In the genomic region with DNA sequence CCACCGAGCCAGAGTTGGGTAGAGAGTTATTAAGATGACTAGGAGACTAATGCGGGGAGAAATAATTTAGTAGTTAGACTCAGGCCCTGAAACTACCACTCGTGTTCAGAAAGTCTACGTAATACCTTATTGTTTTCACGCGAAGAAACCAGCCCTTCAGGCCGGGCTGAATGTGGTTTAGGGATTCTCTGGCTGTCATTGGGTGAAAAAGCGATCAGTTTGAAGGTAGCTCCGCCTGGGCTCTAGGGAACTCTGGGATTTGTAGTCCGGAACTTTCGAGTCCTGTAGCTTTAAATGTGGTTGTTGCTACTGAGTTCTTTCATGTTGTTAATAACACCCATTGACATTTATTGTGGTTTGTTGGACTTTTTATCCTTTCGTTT, we compare ENCODE assay signal across 8 cellular contexts. TPM values are rescaled to one million over a fixed set of nuclear protein-coding genes. Genes with fewer than 3 reads are reported as not detected.
DNase-seq lines count a peak whose midpoint lies in the region; ATAC-seq and TF ChIP-seq lines count a peak whose summit lies in the region.

No MANE protein-coding gene starts in this region.

- TF ChIP-seq EP300 in stomach (IDR thresholded peaks at IDR 0.05): no peak

- H3K79me2 ChIP-seq in DND-41 (ENCODE audit: insufficient read depth, low read length) (peaks cover 44% of the 10 kb centered on the region), GM23338 (replicated peaks; ENCODE audit: insufficient read depth) (peaks cover 37% of the 10 kb centered on the region)

- 0 to 1% (median 0%) methylated on average over 12 of the region's 12 CpGs for WGBS in stomach, 5 donors

- H4K20me1 ChIP-seq in DND-41 (ENCODE audit: insufficient read depth, low read length) (no peaks in the 10 kb centered on the region), GM23338 (replicated peaks; ENCODE audit: insufficient read depth) (no peaks in the 10 kb centered on the region; the same call in 1 of the 2 replicates)

- H2AFZ ChIP-seq in DND-41 (ENCODE audit: low read depth, low read length) (peak overlapping the region; percentile 76), GM23338 (no peak overlapping the region)

- H3K4me1 Mint-ChIP-seq in GM23338 (peaks cover 3% of the 10 kb centered on the region; the same call in 1 of the 3 replicates), neural crest cell (peaks cover 21% of the 10 kb centered on the region)

- H3K27ac ChIP-seq in DND-41 (ENCODE audit: low read length) (peak overlapping the region; percentile 86), GM23338 (ENCODE audit: low read depth) (peak overlapping the region; percentile 26), foreskin keratinocyte (peak overlapping the region; percentile 98), stomach (peak overlapping the region; percentile 52 to 97 (median 96))

- H3K9me3 ChIP-seq in DND-41 (ENCODE audit: insufficient read depth, low read length, severe bottlenecking) (no peaks in the 10 kb centered on the region), stomach (no peaks in the 10 kb centered on the region)

- H3K36me3 ChIP-seq in DND-41 (ENCODE audit: insufficient read depth, low read length) (peaks cover 13% of the 10 kb centered on the region; the same call in 1 of the 2 replicates), GM23338 (ENCODE audit: insufficient read depth) (no peaks in the 10 kb centered on the region), stomach (peaks cover 0 to 4% (median under 1%) of the 10 kb centered on the region in 4 donors)

- no peaks in the 10 kb centered on the region for H3F3A ChIP-seq in GM23338 (replicated peaks; ENCODE audit: low read depth)

- H3K36me3 Mint-ChIP-seq in GM23338 (ENCODE audit: low read depth) (peaks cover 25% of the 10 kb centered on the region), neural crest cell (ENCODE audit: low read depth) (peaks cover 11% of the 10 kb centered on the region)

- peak overlapping the region; percentile 74 for H3K9ac ChIP-seq in DND-41 (ENCODE audit: low read depth, low read length)

- H3K4me1 ChIP-seq in DND-41 (ENCODE audit: insufficient read depth, low read length) (peaks cover 34% of the 10 kb centered on the region; the same call in 1 of the 2 replicates), GM23338 (ENCODE audit: insufficient read depth) (no peaks in the 10 kb centered on the region), foreskin keratinocyte (peaks cover 6% of the 10 kb centered on the region), stomach (peaks cover 6 to 32% (median 18%) of the 10 kb centered on the region in 4 donors)

- H3K4me3 ChIP-seq in DND-41 (ENCODE audit: low read depth in 1 of 2, low read length in 2 of 2) (peak overlapping the region; percentile 37 to 71), GM23338 (peak overlapping the region; percentile 47), stomach (peak overlapping the region; percentile 60 to 68 (median 64))

- H3K27me3 Mint-ChIP-seq in GM23338 (ENCODE audit: insufficient read depth, low read depth, poor library complexity): peaks cover 5% of the 10 kb centered on the region
- H3K27me3 Mint-ChIP-seq in neural crest cell (ENCODE audit: low read depth): no peaks in the 10 kb centered on the region

- peak overlapping the region; percentile 75 for H3K4me2 ChIP-seq in DND-41 (ENCODE audit: insufficient read depth, low read length)
- H3K4me2 ChIP-seq in GM23338: peak overlapping the region; percentile 71

- H3K4me3 Mint-ChIP-seq in GM23338 (peak overlapping the region; percentile 85), neural crest cell (peak overlapping the region; percentile 89)

- intact Hi-C loops in stomach (cut with DNase I; ENCODE audit: low total_unique reads): no loop called here

- H3K27ac Mint-ChIP-seq in GM23338 (peak overlapping the region; percentile 98), neural crest cell (ENCODE audit: unreplicated experiment) (peak overlapping the region; percentile 91)

- H3K9me2 ChIP-seq in GM23338 (ENCODE audit: insufficient read depth): no peaks in the 10 kb centered on the region

- H3K27me3 ChIP-seq in DND-41 (ENCODE audit: insufficient read depth, low read length, poor library complexity): no peaks in the 10 kb centered on the region
- no peaks in the 10 kb centered on the region for H3K27me3 ChIP-seq in GM23338 (ENCODE audit: insufficient read depth)
- H3K27me3 ChIP-seq in foreskin keratinocyte: no peaks in the 10 kb centered on the region
- H3K27me3 ChIP-seq in stomach: no peaks in the 10 kb centered on the region

- ATAC-seq in DND-41 (ENCODE audit: insufficient read depth, low read depth): peak; percentile 75
- ATAC-seq in GM23338: peak; percentile 79
- ATAC-seq in foreskin keratinocyte: peak; percentile 73

- peak; percentile 88 for DNase-seq in DND-41
- peak; percentile 96 for DNase-seq in GM23338 (ENCODE audit: low spot score)
- DNase-seq in LHCN-M2 (ENCODE audit: low read depth): peak; percentile 93
- peak; percentile 96 for DNase-seq in RKO (ENCODE audit: low spot score)
- peak; percentile 91 for DNase-seq in activated effector memory CD4-positive, alpha-beta T cell treated with anti-CD3 and anti-CD28 coated beads, Interleukin-2, amount 50 U/mL, for 16 hours
- peak; percentile 93 to 97 for DNase-seq in foreskin keratinocyte
- no peak for DNase-seq in neural crest cell (ENCODE audit: low read depth, low spot score)
- DNase-seq in stomach: peak; percentile 80

- TF ChIP-seq CTCF in DND-41 (IDR thresholded peaks at IDR 0.05; ENCODE audit: borderline replicate concordance, extremely low read depth, low read length, poor library complexity, severe bottlenecking) (no peak), GM23338 (conservative IDR thresholded peaks at IDR 0.05; ENCODE audit: low read depth in 2 of 2) (no peak), foreskin keratinocyte (conservative IDR thresholded peaks at IDR 0.05) (no peak), neural crest cell (conservative IDR thresholded peaks at IDR 0.05) (no peak), stomach (IDR thresholded peaks at IDR 0.05) (no peak)

- H3K9me3 Mint-ChIP-seq in GM23338 (peaks cover 3% of the 10 kb centered on the region; the same call in 2 of the 3 replicates), neural crest cell (no peaks in the 10 kb centered on the region)

- no peak for TF ChIP-seq POLR2A in stomach (IDR thresholded peaks at IDR 0.05)

TF ChIP-seq in GM23338, 12 proteins besides CTCF, POLR2A, EP300 and RAD21:
- TF ChIP-seq, protein P1, sequence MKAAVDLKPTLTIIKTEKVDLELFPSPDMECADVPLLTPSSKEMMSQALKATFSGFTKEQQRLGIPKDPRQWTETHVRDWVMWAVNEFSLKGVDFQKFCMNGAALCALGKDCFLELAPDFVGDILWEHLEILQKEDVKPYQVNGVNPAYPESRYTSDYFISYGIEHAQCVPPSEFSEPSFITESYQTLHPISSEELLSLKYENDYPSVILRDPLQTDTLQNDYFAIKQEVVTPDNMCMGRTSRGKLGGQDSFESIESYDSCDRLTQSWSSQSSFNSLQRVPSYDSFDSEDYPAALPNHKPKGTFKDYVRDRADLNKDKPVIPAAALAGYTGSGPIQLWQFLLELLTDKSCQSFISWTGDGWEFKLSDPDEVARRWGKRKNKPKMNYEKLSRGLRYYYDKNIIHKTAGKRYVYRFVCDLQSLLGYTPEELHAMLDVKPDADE (IDR thresholded peaks at IDR 0.05): no peak; the same call in 1 of the 2 replicates
- TF ChIP-seq CREB1 (CRISPR knock-in tag; IDR thresholded peaks at IDR 0.05; ENCODE audit: low read depth): 0 out of 2 replicates have a peak, but pooled peaks have one; percentile 22

RNA-seq across cellular contexts. Expression of a gene that starts 0.5 kb away (rescaled TPM):
- 31.8 and 37.3 TPM in 2 replicates for total RNA-seq in GM23338 (2014; rRNA removed; shearing (Covaris generic))
- polyA plus RNA-seq in GM23338 (2016; fragmentation: Nextera tagmentation; extraction: Ambion mirVana): 17.4 and 21.5 TPM in 2 replicates
- total RNA-seq in LHCN-M2 (2014; rRNA removed): 8.3 and 10.9 TPM in 2 replicates
- polyA plus RNA-seq in LHCN-M2 (2012): 2.7 TPM
- 13.1 and 14.5 TPM in 2 replicates for total RNA-seq in foreskin keratinocyte
- 5.2 and 6.9 TPM in 2 replicates for polyA plus RNA-seq in foreskin keratinocyte
- 23.6 and 24.7 TPM in 2 replicates for total RNA-seq in neural crest cell
- total RNA-seq in stomach: 10 to 100 TPM in 1 of 5 donors, 1 to 10 TPM in 2, under 1 TPM in 2; 0.29 to 15.4 (median 2.3) TPM
- polyA plus RNA-seq in stomach: 1 to 10 TPM; 4.1 to 5.5 (median 4.2) TPM

Comparison
In these comparisons a context has a peak if more than half of its experiments do, and no peak if none do; other contexts are left out.
1. H3K27ac ChIP-seq: peak in every context shown above with its lines; median percentile 98 in foreskin keratinocyte; 96 in stomach; 86 in DND-41; 26 in GM23338.